Comparison of ENCODE assay signal across 8 cellular contexts in genomic region chr2:61764035-61764800, GRCh38.
A peak's percentile ranks its signal among the peaks of the same experiment; 100 is the strongest.
DNase-seq lines count a peak whose midpoint lies in the region; ATAC-seq and TF ChIP-seq lines count a peak whose summit lies in the region.

No MANE protein-coding gene starts in this region.

- peak overlapping the region; percentile 92 for H3K4me3 ChIP-seq in AG10803 (ENCODE audit: low read length)

- peak overlapping the region; percentile 86 for H3K4me3 Mint-ChIP-seq in central memory CD8-positive, alpha-beta T cell

- ATAC-seq in GM19035 (IDR thresholded peaks at IDR 0.05; ENCODE audit: unreplicated experiment) (peak; percentile 97), HG03342 (IDR thresholded peaks at IDR 0.05; ENCODE audit: unreplicated experiment) (peak; percentile 97)
- peak; percentile 97 for ATAC-seq in central memory CD8-positive, alpha-beta T cell (replicated peaks; ENCODE audit: extremely low read depth, poor library complexity, severe bottlenecking)

- no peaks in the 10 kb centered on the region for H3K27me3 Mint-ChIP-seq in central memory CD8-positive, alpha-beta T cell

- no peak for TF ChIP-seq CTCF in AG10803 (conservative IDR thresholded peaks at IDR 0.05; ENCODE audit: low read length)

- DNase-seq in AG10803 (ENCODE audit: low read depth) (peak; percentile 99), NCI-H345 treated with DMSO at 0.1 percent for 48 hours (lab: John Stamatoyannopoulos, UW; ENCODE audit: unreplicated experiment) (peak; percentile 98), iris pigment epithelial cell (ENCODE audit: low read depth) (peak; percentile 99)
- DNase-seq in activated CD4-positive, CD25-positive, alpha-beta regulatory T cell treated with anti-CD3 and anti-CD28 coated beads, Interleukin-2, amount 50 U/mL, for 16 hours (ENCODE audit: low read depth, low spot score) = peak; percentile 92
- DNase-seq in central memory CD8-positive, alpha-beta T cell (ENCODE audit: low spot score in 2 of 2) = peak; percentile 91 to 96
- DNase-seq in stimulated activated CD4-positive, alpha-beta T cell treated with anti-CD3 and anti-CD28 coated beads, Interleukin-12 subunit alpha, Interleukin-12 subunit beta, amount 100 ng/mL, for 24 hours (ENCODE audit: low read depth in 2 of 2) = peak; percentile 94

- peaks cover 6% of the 10 kb centered on the region for H3K4me1 Mint-ChIP-seq in central memory CD8-positive, alpha-beta T cell

- H3K9me3 Mint-ChIP-seq in central memory CD8-positive, alpha-beta T cell = no peaks in the 10 kb centered on the region

- H3K36me3 Mint-ChIP-seq in central memory CD8-positive, alpha-beta T cell (ENCODE audit: insufficient read depth) = peaks cover 13% of the 10 kb centered on the region

- H3K27ac Mint-ChIP-seq in central memory CD8-positive, alpha-beta T cell (ENCODE audit: low read depth) = peak overlapping the region; percentile 97

Comparison
In these comparisons a context has a peak if more than half of its experiments do, and no peak if none do; other contexts are left out.
1. Peak in every context shown above with its lines: DNase-seq, ATAC-seq and H3K4me3 ChIP-seq.